ENCODE assay signal across 8 cellular contexts in genomic region chr10:132065491-132066105, GRCh38. TPM values are rescaled to one million over a fixed set of nuclear protein-coding genes. Genes with fewer than 3 reads are reported as not detected.
DNase-seq lines count a peak whose midpoint lies in the region; ATAC-seq, FAIRE-seq and TF ChIP-seq lines count a peak whose summit lies in the region.

Gene JAKMIP3 (plus strand): TSS chr10:132065946. CDS start chr10:132104809, 38,863 bp downstream.

- H3K4me1 Mint-ChIP-seq in progenitor cell of endocrine pancreas (ENCODE audit: low read depth) = peaks cover 13% of the 10 kb centered on the region

- H3K27me3 Mint-ChIP-seq in progenitor cell of endocrine pancreas = peaks cover 36% of the 10 kb centered on the region

- no peak for TF ChIP-seq EP300 in K562 (IDR thresholded peaks at IDR 0.05; ENCODE audit: low read length)

- ATAC-seq in K562 = peak; percentile 69
- ATAC-seq in HG03521 (IDR thresholded peaks at IDR 0.05; ENCODE audit: unreplicated experiment) = no peak

- peak within 1 kb of the TSS; percentile 7; the same call in 1 of the 2 replicates for H3K4me2 ChIP-seq in K562 (ENCODE audit: insufficient read depth, low read length)
- peak within 1 kb of the TSS; percentile 83 for H3K4me2 ChIP-seq in hepatocyte

- H3K9me3 ChIP-seq in K562 (replicated peaks; ENCODE audit: control insufficient read depth, insufficient read depth, low read depth, low read length) (no peaks in the 10 kb centered on the region), hepatocyte (ENCODE audit: low read depth) (no peaks in the 10 kb centered on the region)

- no peaks in the 10 kb centered on the region for H3K9me2 ChIP-seq in hepatocyte (replicated peaks; ENCODE audit: insufficient read depth)

- no peaks in the 10 kb centered on the region for H3K9me1 ChIP-seq in K562 (ENCODE audit: control insufficient read depth, insufficient read depth, low read length)

- FAIRE-seq in HTR-8/SVneo (lab: Jason Lieb, UNC) (no peak), K562 (lab: Jason Lieb, UNC) (no peak)

- H3K9me3 Mint-ChIP-seq in progenitor cell of endocrine pancreas (ENCODE audit: low read depth) = no peaks in the 10 kb centered on the region

- H3K9ac ChIP-seq in K562 (ENCODE audit: insufficient read depth in 1 of 2, low read depth in 2 of 2, low read length in 2 of 2) = no peak within 1 kb of the TSS

- H3K4me1 ChIP-seq in K562 (replicated peaks in 1 of 2; ENCODE audit: control insufficient read depth in 2 of 2, insufficient read depth in 2 of 2, low read length in 2 of 2) (peaks cover 0 to 13% of the 10 kb centered on the region in 2 experiments; a peak in 3 of 5 replicates), hepatocyte (ENCODE audit: insufficient read depth) (peaks cover 8% of the 10 kb centered on the region)

- H3K36me3 Mint-ChIP-seq in progenitor cell of endocrine pancreas (ENCODE audit: insufficient read depth) = no peaks in the 10 kb centered on the region

- H3K27me3 ChIP-seq in K562 (ENCODE audit: control insufficient read depth in 2 of 2, insufficient read depth in 2 of 2, low read length in 2 of 2) (peaks cover 5 to 92% of the 10 kb centered on the region in 2 experiments), hepatocyte (no peaks in the 10 kb centered on the region)

- no TSS peak for BruUV-seq in K562 (replicated peaks; lab: Mats Ljungman, UMichigan)

- TF ChIP-seq CTCF in K562 (IDR thresholded peaks at IDR 0.05 in 2 of 3, conservative IDR thresholded peaks at IDR 0.05 in 1 of 3; ENCODE audit: insufficient read depth in 2 of 3, low read depth in 1 of 3, low read length in 3 of 3) = no peak
- TF ChIP-seq CTCF in hepatocyte (IDR thresholded peaks at IDR 0.05; ENCODE audit: poor library complexity) = no peak
- TF ChIP-seq CTCF in progenitor cell of endocrine pancreas (IDR thresholded peaks at IDR 0.05; ENCODE audit: unreplicated experiment) = no peak

- intact Hi-C loops in K562 (cut with micrococcal nuclease) = no loop called here

- H4K20me1 ChIP-seq in K562 (replicated peaks; ENCODE audit: control insufficient read depth, insufficient read depth, low read length) (no peaks in the 10 kb centered on the region), hepatocyte (ENCODE audit: insufficient read depth, poor library complexity, severe bottlenecking) (no peaks in the 10 kb centered on the region)

- POLR2A ChIA-PET in K562 (lab: Yijun Ruan, JAX) = no interaction called here

- H3K36me3 ChIP-seq in K562 (ENCODE audit: control insufficient read depth, insufficient read depth, low read length) (no peaks in the 10 kb centered on the region), hepatocyte (replicated peaks; ENCODE audit: insufficient read depth, low read depth) (no peaks in the 10 kb centered on the region)

- DNase-seq in ACHN (peak; percentile 89), HTR-8/SVneo (ENCODE audit: insufficient read length, low spot score) (peak; percentile 70), K562 (ENCODE audit: extremely low read depth in 1 of 4, low spot score in 3 of 4) (peak in 1 of 4 experiments; percentile 7), hepatocyte (ENCODE audit: low spot score) (peak; percentile 90), progenitor cell of endocrine pancreas (ENCODE audit: low spot score, unreplicated experiment) (no peak), NCI-H345 treated with DMSO at 0.1 percent for 48 hours (lab: John Stamatoyannopoulos, UW; ENCODE audit: unreplicated experiment) (no peak)
- no peak for DNase-seq in activated effector memory CD4-positive, alpha-beta T cell treated with anti-CD3 and anti-CD28 coated beads, Interleukin-2, amount 50 U/mL, for 16 hours

- TF ChIP-seq POLR2A in K562 (conservative IDR thresholded peaks at IDR 0.05) = no peak

- no peak within 1 kb of the TSS for H3K4me3 ChIP-seq in K562
- peak within 1 kb of the TSS; percentile 6 for H3K4me3 ChIP-seq in hepatocyte

- H3K27ac Mint-ChIP-seq in progenitor cell of endocrine pancreas = peak within 1 kb of the TSS; percentile 91

- CTCF ChIA-PET in K562 (lab: Yijun Ruan, JAX; ENCODE audit: low intra/inter-chr PET ratio) = no interaction called here

- H2AFZ ChIP-seq in K562 (ENCODE audit: low read depth, low read length) = no peak within 1 kb of the TSS
- peak within 1 kb of the TSS; percentile 60 for H2AFZ ChIP-seq in hepatocyte

- in situ Hi-C loops in ACHN (cut with HindIII; ENCODE audit: low pct_ligation_motif_present, low pct_unique_long_range_greater_than_20kb, low sequenced_read_pairs) (no loop called here), K562 (cut with MboI) (no loop called here)

- H3K79me2 ChIP-seq in K562 (ENCODE audit: control insufficient read depth, insufficient read depth, low read length) (no peaks in the 10 kb centered on the region), hepatocyte (no peaks in the 10 kb centered on the region)

- 15% methylated on average over 19 of the region's 35 CpGs for WGBS in K562 (ENCODE audit: insufficient coverage, low coverage, missing lambda C conversion rate)
- WGBS in hepatocyte (ENCODE audit: low lambda C conversion rate, missing lambda C conversion rate) = 8% methylated on average over 33 of the region's 35 CpGs

- H3K27ac ChIP-seq in K562 (ENCODE audit: extremely low read depth, low read depth, low read length) = no peak within 1 kb of the TSS
- peak within 1 kb of the TSS; percentile 62 for H3K27ac ChIP-seq in hepatocyte

- peak within 1 kb of the TSS; percentile 63 for H3K4me3 Mint-ChIP-seq in progenitor cell of endocrine pancreas (ENCODE audit: low read depth)

- no peak for TF ChIP-seq RAD21 in K562 (CRISPR knock-in tag; conservative IDR thresholded peaks at IDR 0.05 in 1 of 2, IDR thresholded peaks at IDR 0.05 in 1 of 2)

TF ChIP-seq in K562, 482 proteins besides CTCF, POLR2A, EP300 and RAD21 (continues in another document):
- no peak for TF ChIP-seq PHF21A (IDR thresholded peaks at IDR 0.05; ENCODE audit: borderline replicate concordance, low read depth)
- TF ChIP-seq, protein P1, sequence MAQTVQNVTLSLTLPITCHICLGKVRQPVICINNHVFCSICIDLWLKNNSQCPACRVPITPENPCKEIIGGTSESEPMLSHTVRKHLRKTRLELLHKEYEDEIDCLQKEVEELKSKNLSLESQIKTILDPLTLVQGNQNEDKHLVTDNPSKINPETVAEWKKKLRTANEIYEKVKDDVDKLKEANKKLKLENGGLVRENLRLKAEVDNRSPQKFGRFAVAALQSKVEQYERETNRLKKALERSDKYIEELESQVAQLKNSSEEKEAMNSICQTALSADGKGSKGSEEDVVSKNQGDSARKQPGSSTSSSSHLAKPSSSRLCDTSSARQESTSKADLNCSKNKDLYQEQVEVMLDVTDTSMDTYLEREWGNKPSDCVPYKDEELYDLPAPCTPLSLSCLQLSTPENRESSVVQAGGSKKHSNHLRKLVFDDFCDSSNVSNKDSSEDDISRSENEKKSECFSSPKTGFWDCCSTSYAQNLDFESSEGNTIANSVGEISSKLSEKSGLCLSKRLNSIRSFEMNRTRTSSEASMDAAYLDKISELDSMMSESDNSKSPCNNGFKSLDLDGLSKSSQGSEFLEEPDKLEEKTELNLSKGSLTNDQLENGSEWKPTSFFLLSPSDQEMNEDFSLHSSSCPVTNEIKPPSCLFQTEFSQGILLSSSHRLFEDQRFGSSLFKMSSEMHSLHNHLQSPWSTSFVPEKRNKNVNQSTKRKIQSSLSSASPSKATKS (CRISPR knock-in tag; IDR thresholded peaks at IDR 0.05) = no peak
- TF ChIP-seq ATF6 (CRISPR knock-in tag; IDR thresholded peaks at IDR 0.05) = no peak
- peak; percentile 79 for TF ChIP-seq NFE2 (IDR thresholded peaks at IDR 0.05; ENCODE audit: low read depth)
- no peak for TF ChIP-seq TRIM24 (IDR thresholded peaks at IDR 0.05)
- TF ChIP-seq MCM2 (IDR thresholded peaks at IDR 0.05; ENCODE audit: low read depth) = no peak
- TF ChIP-seq MAFG (tag; conservative IDR thresholded peaks at IDR 0.05) = peak; percentile 77
- TF ChIP-seq CBFA2T3 (IDR thresholded peaks at IDR 0.05) = no peak
- no peak for TF ChIP-seq SREBF2 (CRISPR knock-in tag; IDR thresholded peaks at IDR 0.05)
- TF ChIP-seq CBFA2T2 (conservative IDR thresholded peaks at IDR 0.05) = no peak
- no peak for TF ChIP-seq CBX5 (IDR thresholded peaks at IDR 0.05; ENCODE audit: borderline replicate concordance, low read depth)

RNA-seq across cellular contexts. Expression of gene JAKMIP3, which starts in this region (rescaled TPM):
- 0.12 TPM in 1 of 2 replicates, not detected in the other for total RNA-seq in K562 (2011; cell fraction: chromatin; rRNA removed; ENCODE audit: low replicate concordance)
- under 0.01 TPM in 1 of 2 replicates, not detected in the other for total RNA-seq in K562 (2011; cell fraction: nucleolus; rRNA removed)
- total RNA-seq in K562 (2011; cell fraction: nucleoplasm; rRNA removed) = 0.15 TPM in 1 of 2 replicates, not detected in the other
- total RNA-seq in K562 (2014; rRNA removed) (not detected in 2 replicates), K562 (2014; rRNA removed; fragmentation: Illumina TruSeq; extraction: Trizol) (not detected in 2 replicates), K562 (2015; rRNA removed; fragmentation: Illumina TruSeq; extraction: Trizol) (0.04 TPM in 1 of 2 replicates, not detected in the other), K562 (2021) (not detected in 2 replicates), hepatocyte (0.10 and 0.32 TPM in 2 replicates), progenitor cell of endocrine pancreas (0.17 and 0.27 TPM in 2 replicates)
- polyA plus RNA-seq in K562 (2011; rRNA removed) (0.01 TPM in 1 of 2 replicates, not detected in the other), K562 (2014; fragmentation: Illumina TruSeq; extraction: Trizol) (not detected in 2 replicates), K562 (2014; fragmentation: Nextera tagmentation; extraction: Ambion mirVana) (not detected), K562 (2014; rRNA removed) (0.01 TPM in 1 of 2 replicates, not detected in the other), hepatocyte (0.02 and 0.56 TPM in 2 replicates)
- polyA plus RNA-seq in K562 (2011; cell fraction: cytosol; rRNA removed) = not detected in 2 replicates
- polyA plus RNA-seq in K562 (2011; cell fraction: nucleus; rRNA removed) = 0.03 TPM in 1 of 2 replicates, not detected in the other
- polyA plus RNA-seq in K562 (2012) = 0.04 and 1.4 TPM in 2 replicates
- polyA minus RNA-seq in K562 (2011; rRNA and poly(A)+ RNA removed) = not detected in 2 replicates
- polyA minus RNA-seq in K562 (2011; cell fraction: cytosol; rRNA and poly(A)+ RNA removed) = not detected in 2 replicates
- polyA minus RNA-seq in K562 (2011; cell fraction: nucleus; rRNA and poly(A)+ RNA removed) = under 0.01 TPM in 1 of 2 replicates, not detected in the other

Comparison
In these comparisons a context has a peak if more than half of its experiments do, and no peak if none do; other contexts are left out.
1. Peak in DNase-seq, H3K4me3 ChIP-seq, H3K27ac ChIP-seq and H3K4me2 ChIP-seq in hepatocyte; RNA of the gene not detected or under 1 TPM.
2. DNase-seq: peak in ACHN (single experiment) and HTR-8/SVneo (single experiment); none in progenitor cell of endocrine pancreas (single experiment), activated effector memory CD4-positive, alpha-beta T cell treated with anti-CD3 and anti-CD28 coated beads, Interleukin-2, amount 50 U/mL, for 16 hours (single experiment) and NCI-H345 treated with DMSO at 0.1 percent for 48 hours (single experiment).